17 cellular contexts compared by ENCODE assay signal in the genomic region with DNA sequence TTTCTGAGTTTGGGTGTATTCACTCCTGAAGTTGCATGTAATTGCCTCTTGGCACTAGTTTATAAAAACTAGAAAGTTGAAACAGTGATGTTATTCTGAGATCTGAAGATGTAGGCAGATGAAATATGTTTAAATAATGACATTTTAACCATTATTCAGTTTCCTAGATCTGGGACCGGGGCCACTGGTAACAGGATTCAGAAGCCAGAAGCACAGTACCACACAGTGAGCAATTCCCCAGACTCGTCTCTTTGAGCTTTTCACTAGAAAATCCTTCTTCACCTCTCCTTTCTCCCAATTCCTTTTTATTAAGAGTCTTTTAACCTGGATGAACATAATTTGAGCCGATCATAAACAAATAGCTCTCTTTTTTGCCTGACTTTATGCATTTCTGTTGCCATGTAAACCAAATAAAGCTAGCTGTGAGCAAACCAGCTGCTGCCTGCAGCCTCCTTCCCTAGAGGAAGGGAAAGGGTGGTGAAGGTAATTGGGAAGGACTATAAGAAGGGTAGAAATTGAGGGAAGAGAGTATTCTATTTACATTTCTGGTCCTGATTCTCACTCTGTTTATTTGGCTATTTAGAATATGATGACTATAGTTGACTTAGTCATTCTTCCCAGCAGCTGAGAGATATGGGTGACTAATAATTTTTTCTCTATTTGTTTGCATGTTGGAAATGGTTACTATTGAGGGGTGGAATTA.
A peak's percentile ranks its signal among the peaks of the same experiment; 100 is the strongest.
DNase-seq lines count a peak whose midpoint lies in the region; ATAC-seq, FAIRE-seq and TF ChIP-seq lines count a peak whose summit lies in the region.
"Had no signal": no experiment of that assay in that cellular context is flagged by ENCODE, and none has a peak within 500 bp of the region (broad histone marks: within the 10 kb centered on the region; RNA-seq: fewer than 3 reads in every experiment).

No MANE protein-coding gene starts in this region.

- TF ChIP-seq CTCF in AG04450 (IDR thresholded peaks at IDR 0.05; ENCODE audit: low read depth, low read length) (no peak), brain microvascular endothelial cell (IDR thresholded peaks at IDR 0.05; ENCODE audit: low read depth, low read length, missing control alignments) (no peak)

- peaks cover 2% of the 10 kb centered on the region for H3K4me1 Mint-ChIP-seq in T-helper 17 cell
- H3K4me1 Mint-ChIP-seq: activated CD4-positive, alpha-beta memory T cell treated with anti-CD3 and anti-CD28 coated beads, Interleukin-2, amount 10 ng/mL, durations not matched to agents 7 days and 5 days had no signal

- H3K9me3 ChIP-seq in AG04450 (ENCODE audit: control insufficient read depth, insufficient read depth, low read length) (no peaks in the 10 kb centered on the region), T-helper 17 cell (ENCODE audit: control insufficient read depth, low read length, poor library complexity, severe bottlenecking) (no peaks in the 10 kb centered on the region)
- H3K9me3 ChIP-seq: BE2C, mucosa of descending colon, right lobe of liver, upper lobe of left lung had no signal

- CTCF ChIA-PET in AG04450 (lab: Charles Lee): interaction anchor here (0.6 to 4.2 kb wide), 7 partner anchors 11 to 139 kb away, joined by 4 to 35 read pairs (median 5); no protein-coding TSS in a partner anchor

- peaks cover 4% of the 10 kb centered on the region for H3K36me3 Mint-ChIP-seq in T-helper 17 cell (ENCODE audit: low read depth)

- H3K27ac Mint-ChIP-seq in T-helper 17 cell: no peak overlapping the region
- H3K27ac Mint-ChIP-seq: activated CD4-positive, alpha-beta memory T cell treated with anti-CD3 and anti-CD28 coated beads, Interleukin-2, amount 10 ng/mL, durations not matched to agents 7 days and 5 days; activated naive CD4-positive, alpha-beta T cell treated with anti-CD3 and anti-CD28 coated beads for 36 hours; dendritic cell treated with granulocyte-macrophage colony-stimulating factor and Interleukin-4, amounts not matched to agents 40 ng/mL and 50 ng/mL, for 4 days; T-helper 1 cell treated with Interleukin-12 subunit alpha and Interleukin-12 subunit beta and Interleukin-4 antibody, amounts not matched to agents 30 μg/mL and 1 μg/mL, for 36 hours had no signal

- in situ Hi-C loops in brain microvascular endothelial cell (cut with HindIII; ENCODE audit: low pct_ligation_motif_present, low sequenced_read_pairs): no loop called here

- H3K27me3 ChIP-seq in AG04450 (ENCODE audit: control insufficient read depth, insufficient read depth, low read length): no peaks in the 10 kb centered on the region
- no peaks in the 10 kb centered on the region for H3K27me3 ChIP-seq in brain microvascular endothelial cell (replicated peaks)
- H3K27me3 ChIP-seq: BE2C, right lobe of liver, upper lobe of left lung had no signal

- POLR2A ChIA-PET in AG04450 (lab: Yijun Ruan, JAX): interaction anchor here (0.5 to 1.2 kb wide), 4 partner anchors 10 to 193 kb away, joined by 4 to 9 read pairs (median 6); no protein-coding TSS in a partner anchor

- no peak for ATAC-seq in T-helper 17 cell
- ATAC-seq: mucosa of descending colon had no signal

- peak; percentile 66 for DNase-seq in AG04450 (ENCODE audit: low read depth, low spot score)
- DNase-seq in HPDE6-E6E7 (ENCODE audit: extremely low spot score): peak; percentile 27
- peak; percentile 4 for DNase-seq in brain microvascular endothelial cell
- DNase-seq in kidney glomerular epithelial cell (lab: John Stamatoyannopoulos, UW): peak; percentile 6
- DNase-seq in T-helper 17 cell: no peak
- DNase-seq in GM12891 (ENCODE audit: insufficient read length, low spot score): no peak
- DNase-seq in NCI-H1048 (lab: John Stamatoyannopoulos, UW): no peak
- DNase-seq in NCI-H446 (lab: John Stamatoyannopoulos, UW): no peak
- DNase-seq: activated CD4-positive, alpha-beta memory T cell treated with anti-CD3 and anti-CD28 coated beads, Interleukin-2, amount 10 ng/mL, durations not matched to agents 7 days and 5 days; activated naive CD4-positive, alpha-beta T cell treated with anti-CD3 and anti-CD28 coated beads for 36 hours; BE2C; mucosa of descending colon; NCI-H1694 treated with DMSO at 0.1 percent for 48 hours; right lobe of liver; upper lobe of left lung had no signal

- no peak for TF ChIP-seq POLR2A in GM12891 (IDR thresholded peaks at IDR 0.05; ENCODE audit: low read depth, low read length)

- H3K27me3 Mint-ChIP-seq in T-helper 17 cell: no peaks in the 10 kb centered on the region
- H3K27me3 Mint-ChIP-seq: activated CD4-positive, alpha-beta memory T cell treated with anti-CD3 and anti-CD28 coated beads, Interleukin-2, amount 10 ng/mL, durations not matched to agents 7 days and 5 days; dendritic cell treated with granulocyte-macrophage colony-stimulating factor and Interleukin-4, amounts not matched to agents 40 ng/mL and 50 ng/mL, for 4 days had no signal

- H3K4me3 Mint-ChIP-seq in T-helper 17 cell: no peak overlapping the region
- H3K4me3 Mint-ChIP-seq: activated CD4-positive, alpha-beta memory T cell treated with anti-CD3 and anti-CD28 coated beads, Interleukin-2, amount 10 ng/mL, durations not matched to agents 7 days and 5 days; activated naive CD4-positive, alpha-beta T cell treated with anti-CD3 and anti-CD28 coated beads for 36 hours; dendritic cell treated with granulocyte-macrophage colony-stimulating factor and Interleukin-4, amounts not matched to agents 40 ng/mL and 50 ng/mL, for 4 days; T-helper 1 cell treated with Interleukin-12 subunit alpha and Interleukin-12 subunit beta and Interleukin-4 antibody, amounts not matched to agents 30 μg/mL and 1 μg/mL, for 36 hours had no signal

- H3K4me3 ChIP-seq in AG04450 (ENCODE audit: low read depth, low read length) (no peak overlapping the region; the same call in 1 of the 2 replicates), brain microvascular endothelial cell (ENCODE audit: low read depth, low read length) (no peak overlapping the region)
- H3K4me3 ChIP-seq: mucosa of descending colon, right lobe of liver, upper lobe of left lung had no signal

- no peaks in the 10 kb centered on the region for H3K36me3 ChIP-seq in brain microvascular endothelial cell (replicated peaks)
- H3K36me3 ChIP-seq: BE2C, right lobe of liver, upper lobe of left lung had no signal

- peak overlapping the region; percentile 87 for H3K27ac ChIP-seq in AG04450 (ENCODE audit: low read depth, low read length)
- peak overlapping the region; percentile 25 for H3K27ac ChIP-seq in brain microvascular endothelial cell
- H3K27ac ChIP-seq: right lobe of liver, upper lobe of left lung had no signal

- FAIRE-seq in GM12891 (lab: Jason Lieb, UNC): no peak

TF ChIP-seq in GM12891, 5 proteins besides CTCF, POLR2A, EP300 and RAD21:
- no peak for TF ChIP-seq POLR2AphosphoS5 (IDR thresholded peaks at IDR 0.05; ENCODE audit: low read depth, low read length)
- no peak for TF ChIP-seq SPI1 (IDR thresholded peaks at IDR 0.05; ENCODE audit: low read depth, low read length)
- no peak for TF ChIP-seq POU2F2 (IDR thresholded peaks at IDR 0.05; ENCODE audit: low read depth, low read length)
- TF ChIP-seq PAX5 (IDR thresholded peaks at IDR 0.05; ENCODE audit: insufficient read depth, low read length, severe bottlenecking): no peak
- no peak for TF ChIP-seq TAF1 (IDR thresholded peaks at IDR 0.05; ENCODE audit: low read depth, low read length)

Comparison
In these comparisons a context has a peak if more than half of its experiments do, and no peak if none do; other contexts are left out.
1. DNase-seq: peak in AG04450 (single experiment), HPDE6-E6E7 (single experiment), brain microvascular endothelial cell (single experiment) and kidney glomerular epithelial cell (single experiment); none in T-helper 17 cell (0 of 3), GM12891 (single experiment), NCI-H1048 (single experiment) and NCI-H446 (0 of 2).